Comparison of ENCODE assay signal across 1 cellular context in genomic region chr20:17014217-17014616, GRCh38.
TF ChIP-seq lines count a peak whose summit lies in the region.

No MANE protein-coding gene starts in this region.

TF ChIP-seq in WTC11, 78 proteins besides CTCF, POLR2A, EP300 and RAD21 (continued from another document):
- TF ChIP-seq ZNF532 (CRISPR knock-in tag; IDR thresholded peaks at IDR 0.05; ENCODE audit: borderline replicate concordance) (no peak), ETV6 (CRISPR knock-in tag; IDR thresholded peaks at IDR 0.05) (no peak)
